8 cellular contexts compared by ENCODE assay signal in the genomic region with DNA sequence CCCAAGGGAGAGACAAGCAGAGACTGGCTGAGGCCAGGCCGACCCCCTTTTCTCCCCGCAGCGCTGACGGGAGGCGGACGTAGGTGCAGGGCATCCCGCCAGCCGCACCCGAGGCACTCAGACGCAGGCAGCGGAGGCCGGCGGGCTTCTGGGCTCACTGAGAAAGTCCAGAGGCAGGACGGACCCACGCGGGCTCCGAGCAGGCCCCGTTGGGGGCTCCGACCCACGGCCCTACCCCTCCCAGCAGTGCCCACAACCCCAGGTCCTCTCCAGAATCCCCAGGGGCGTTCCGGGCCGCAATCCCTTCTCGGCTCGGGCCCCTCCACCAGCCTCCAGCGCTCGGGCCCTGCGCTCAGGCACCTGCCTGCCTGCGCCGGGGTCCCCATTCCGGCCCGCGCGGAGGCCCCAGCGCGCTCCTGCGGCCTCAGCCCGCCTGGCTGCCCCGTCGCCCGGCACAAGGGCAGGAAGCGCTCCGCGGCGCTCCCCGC. TPM values are rescaled to one million over a fixed set of nuclear protein-coding genes. Genes with fewer than 3 reads are reported as not detected.
DNase-seq lines count a peak whose midpoint lies in the region; TF ChIP-seq lines count a peak whose summit lies in the region.

No MANE protein-coding gene starts in this region.

- H2AK5ac ChIP-seq in H9 (ENCODE audit: insufficient read length, low read length): no peak overlapping the region

- H4K5ac ChIP-seq in H9 (ENCODE audit: insufficient read length, low read depth, low read length): no peak overlapping the region

- TF ChIP-seq CTCF in H9 (conservative IDR thresholded peaks at IDR 0.05) (no peak), Loucy (conservative IDR thresholded peaks at IDR 0.05; ENCODE audit: low read length) (no peak), chondrocyte (IDR thresholded peaks at IDR 0.05) (no peak)

- H3T11ph ChIP-seq in H9 (ENCODE audit: low read length): no peak overlapping the region

- DNase-seq in GM03348 (ENCODE audit: low spot score) (peak; percentile 83), H9 (peak; percentile 49), UCSD-AML1 (lab: John Stamatoyannopoulos, UW; ENCODE audit: unreplicated experiment) (peak; percentile 68), chondrocyte (ENCODE audit: low spot score) (no peak), kidney glomerular epithelial cell (lab: John Stamatoyannopoulos, UW) (peak; percentile 28), OCI-M2 (lab: John Stamatoyannopoulos, UW; ENCODE audit: unreplicated experiment) (no peak)
- DNase-seq in stimulated activated CD4-positive, alpha-beta T cell treated with anti-CD3 and anti-CD28 coated beads, Interleukin-1b, Interleukin-23, amount 100 ng/mL, for 48 hours: peak; percentile 46

- peaks cover 6% of the 10 kb centered on the region; the same call in 1 of the 2 replicates for H3F3A ChIP-seq in Loucy (ENCODE audit: low read depth)

- no peak overlapping the region for H4K91ac ChIP-seq in H9 (ENCODE audit: insufficient read length, low read depth, low read length)

- no peak overlapping the region for H2BK120ac ChIP-seq in H9 (ENCODE audit: low read depth, low read length, poor library complexity, severe bottlenecking)

- no CpG with 5 or more reads among the region's 46 CpGs for WGBS in H9 (ENCODE audit: extremely low coverage, insufficient read length, low lambda C conversion rate)

- no peaks in the 10 kb centered on the region for H3K27me3 ChIP-seq in H9 (ENCODE audit: insufficient read depth, low read length)
- H3K27me3 ChIP-seq in Loucy (ENCODE audit: insufficient read depth, low read length, poor library complexity, severe bottlenecking): no peaks in the 10 kb centered on the region

- no peak overlapping the region for H2BK5ac ChIP-seq in H9 (ENCODE audit: insufficient read length, low read length)

- H3K23ac ChIP-seq in H9 (ENCODE audit: insufficient read length, low read depth, low read length): no peak overlapping the region

- H3K9ac ChIP-seq in H9 (ENCODE audit: extremely low read depth, insufficient read length, low read length) (peak overlapping the region; percentile 78), Loucy (ENCODE audit: low read depth, low read length, poor library complexity, severe bottlenecking) (peak overlapping the region; percentile 78)

- H3K27me3 Mint-ChIP-seq in H9 (ENCODE audit: low read depth) (no peaks in the 10 kb centered on the region), chondrocyte (ENCODE audit: low read depth) (no peaks in the 10 kb centered on the region)

- H3K4ac ChIP-seq in H9 (ENCODE audit: low read depth, low read length): no peak overlapping the region

- H3K79me1 ChIP-seq in H9 (ENCODE audit: insufficient read depth, low read depth, low read length, poor library complexity, severe bottlenecking): peaks cover 5% of the 10 kb centered on the region

- no peaks in the 10 kb centered on the region for H3K36me3 ChIP-seq in Loucy (ENCODE audit: insufficient read depth, low read length)

- H3K9me2 ChIP-seq in Loucy (replicated peaks; ENCODE audit: low read depth, low read length): no peaks in the 10 kb centered on the region

- H2BK12ac ChIP-seq in H9 (ENCODE audit: insufficient read length, low read depth, low read length): no peak overlapping the region

- H4K8ac ChIP-seq in H9 (replicated peaks; ENCODE audit: insufficient read length, low read depth, low read length): no peak overlapping the region

- H3K4me2 ChIP-seq in H9 (ENCODE audit: insufficient read depth, insufficient read length, low read length) (peak overlapping the region; percentile 93), Loucy (ENCODE audit: low read depth, low read length, poor library complexity, severe bottlenecking) (peak overlapping the region; percentile 98)

- peak overlapping the region in 2 of 3 experiments; percentile 36 to 52; a peak in 5 of 7 replicates for H3K27ac Mint-ChIP-seq in H9
- H3K27ac Mint-ChIP-seq in chondrocyte (ENCODE audit: unreplicated experiment): peak overlapping the region; percentile 86

- H3K18ac ChIP-seq in H9 (ENCODE audit: insufficient read length, low read depth, low read length): no peak overlapping the region

- H3K9me3 Mint-ChIP-seq in H9: no peaks in the 10 kb centered on the region
- H3K9me3 Mint-ChIP-seq in chondrocyte (ENCODE audit: low read depth): no peaks in the 10 kb centered on the region

- no peak overlapping the region for H2BK20ac ChIP-seq in H9 (ENCODE audit: low read depth, low read length, poor library complexity, severe bottlenecking)

- peaks cover 11 to 28% (median 12%) of the 10 kb centered on the region in 3 experiments for H3K36me3 Mint-ChIP-seq in H9 (ENCODE audit: insufficient read depth in 1 of 3, low read depth in 3 of 3)
- H3K36me3 Mint-ChIP-seq in chondrocyte (ENCODE audit: low read depth): no peaks in the 10 kb centered on the region

- peak overlapping the region; percentile 80 for H3K14ac ChIP-seq in H9 (ENCODE audit: insufficient read depth, low read length)

- H3K9me3 ChIP-seq in H9 (ENCODE audit: control insufficient read depth, low read depth, low read length) (no peaks in the 10 kb centered on the region), Loucy (ENCODE audit: insufficient read depth, low read depth, low read length) (no peaks in the 10 kb centered on the region)

- peaks cover 20% of the 10 kb centered on the region; the same call in 1 of the 2 replicates for H3K79me2 ChIP-seq in H9 (ENCODE audit: insufficient read depth, low read length)
- peaks cover 16% of the 10 kb centered on the region for H3K79me2 ChIP-seq in Loucy (ENCODE audit: insufficient read depth, low read length)

- no peak overlapping the region for H2BK15ac ChIP-seq in H9 (ENCODE audit: low read depth, low read length)

- H3K56ac ChIP-seq in H9 (ENCODE audit: insufficient read length, low read depth, low read length): no peak overlapping the region

- H2AFZ ChIP-seq in H9 (ENCODE audit: low read length): no peak overlapping the region
- peak overlapping the region; percentile 80 for H2AFZ ChIP-seq in Loucy (ENCODE audit: low read length)

- no peak overlapping the region for H3K27ac ChIP-seq in H9 (ENCODE audit: insufficient read length, low read depth, low read length)

- H3K4me3 Mint-ChIP-seq in H9 (peak overlapping the region; percentile 76 to 93), chondrocyte (ENCODE audit: unreplicated experiment) (peak overlapping the region; percentile 83)

- H4K20me1 ChIP-seq in H9 (ENCODE audit: control insufficient read depth, insufficient read depth, insufficient read length): no peaks in the 10 kb centered on the region
- H4K20me1 ChIP-seq in Loucy (ENCODE audit: insufficient read depth, low read length, poor library complexity, severe bottlenecking): peaks cover 27% of the 10 kb centered on the region

- peaks cover 8% of the 10 kb centered on the region for H3K23me2 ChIP-seq in H9 (ENCODE audit: insufficient read length, low read depth, low read length, poor library complexity, severe bottlenecking)

- H3K4me1 Mint-ChIP-seq in H9: peaks cover 19 to 20% of the 10 kb centered on the region in 2 experiments
- peaks cover 32% of the 10 kb centered on the region for H3K4me1 Mint-ChIP-seq in chondrocyte (ENCODE audit: low read depth)

- H3K4me1 ChIP-seq in H9 (ENCODE audit: insufficient read depth, low read length): peaks cover 3% of the 10 kb centered on the region; the same call in 1 of the 2 replicates
- H3K4me1 ChIP-seq in Loucy (ENCODE audit: insufficient read depth, low read length, poor library complexity, severe bottlenecking): peaks cover 26% of the 10 kb centered on the region

- H3K4me3 ChIP-seq in Loucy (ENCODE audit: low read length, poor library complexity, severe bottlenecking): peak overlapping the region; percentile 79

RNA-seq across cellular contexts. Expression of a gene that starts 0.5 kb away (rescaled TPM):
- 39.3 and 39.4 TPM in 2 replicates for total RNA-seq in H9 (2021)
- total RNA-seq in chondrocyte: 19.0 to 20.4 TPM (median 19.8 TPM) in 3 replicates

Comparison
In these comparisons a context has a peak if more than half of its experiments do, and no peak if none do; other contexts are left out.
1. DNase-seq: peak in GM03348 (single experiment), H9 (single experiment), UCSD-AML1 (single experiment), kidney glomerular epithelial cell (single experiment) and stimulated activated CD4-positive, alpha-beta T cell treated with anti-CD3 and anti-CD28 coated beads, Interleukin-1b, Interleukin-23, amount 100 ng/mL, for 48 hours (single experiment); none in chondrocyte (single experiment) and OCI-M2 (single experiment).